Comparison of ENCODE assay signal across 14 cellular contexts in the genomic region with DNA sequence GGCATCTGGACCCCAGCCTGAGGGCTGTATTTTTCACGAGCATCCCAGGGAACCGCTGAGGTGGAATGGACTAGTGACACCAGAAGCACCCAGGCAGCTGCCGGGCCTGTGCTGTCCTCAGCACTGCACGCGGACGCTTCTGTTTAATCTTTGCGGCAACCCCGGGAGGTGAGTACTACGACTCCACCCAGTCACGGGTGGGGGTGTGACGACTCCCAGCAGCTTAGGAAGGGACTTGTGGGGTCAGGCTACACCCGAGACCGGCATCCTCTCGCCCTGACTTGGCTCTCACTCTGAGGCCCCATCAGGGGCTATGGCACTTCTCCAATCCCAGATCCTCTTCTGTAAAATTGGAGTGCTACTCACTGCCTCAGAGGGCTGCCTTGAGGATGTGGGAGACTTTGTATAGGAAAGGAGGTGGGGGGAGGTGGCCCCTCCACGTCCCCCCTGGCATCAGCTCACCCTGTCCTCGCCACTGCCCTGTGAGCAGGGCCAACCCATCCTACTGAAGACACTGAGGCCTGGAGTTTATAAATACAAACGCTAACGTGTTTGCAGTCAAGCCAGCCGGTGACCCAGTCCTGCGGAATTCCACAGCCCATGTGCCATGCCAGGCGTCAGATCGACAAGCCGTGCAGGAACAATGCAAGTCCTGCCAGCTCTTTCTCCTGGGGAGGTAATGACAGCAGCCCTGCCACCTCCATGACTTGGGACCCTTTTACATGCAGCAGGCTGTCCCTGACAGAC. TPM values are rescaled to one million over a fixed set of nuclear protein-coding genes. Genes with fewer than 3 reads are reported as not detected.
A peak's percentile ranks its signal among the peaks of the same experiment; 100 is the strongest.
DNase-seq lines count a peak whose midpoint lies in the region; ATAC-seq, FAIRE-seq and TF ChIP-seq lines count a peak whose summit lies in the region.
"Had no signal": no experiment of that assay in that cellular context is flagged by ENCODE, and none has a peak within 500 bp of the region (broad histone marks: within the 10 kb centered on the region; RNA-seq: fewer than 3 reads in every experiment).

No MANE protein-coding gene starts in this region.

- ATAC-seq in GM21529 (IDR thresholded peaks at IDR 0.05; ENCODE audit: unreplicated experiment) (no peak), HG03097 (IDR thresholded peaks at IDR 0.05; ENCODE audit: low FRiP score, unreplicated experiment) (no peak)
- ATAC-seq: activated T-cell treated with anti-CD3 and anti-CD28 coated beads, Interleukin-2, amount 50 U/mL, for 4 hours had no signal

- DNase-seq in A172 (ENCODE audit: low spot score) (peak; percentile 19), ELR (ENCODE audit: low read depth) (peak; percentile 6), choroid plexus epithelial cell (ENCODE audit: low read depth) (peak; percentile 60), hepatocyte (ENCODE audit: low spot score) (peak; percentile 43), small intestine (no peak), SHP77 treated with DMSO at 0.1 percent for 48 hours (lab: John Stamatoyannopoulos, UW) (no peak)
- DNase-seq: activated CD4-positive, alpha-beta T cell treated with anti-CD3 and anti-CD28 coated beads for 4 hours; activated T-cell treated with anti-CD3 and anti-CD28 coated beads, Interleukin-2, amount 50 U/mL, for 4 hours; aorta; mammary epithelial cell; NCI-H2107; nucleus accumbens had no signal

- no peaks in the 10 kb centered on the region for H3K36me3 ChIP-seq in hepatocyte (replicated peaks; ENCODE audit: insufficient read depth, low read depth)
- no peaks in the 10 kb centered on the region for H3K36me3 ChIP-seq in small intestine (ENCODE audit: control insufficient read depth in 2 of 2, insufficient read depth in 2 of 2, low read length in 2 of 2)

- WGBS in hepatocyte (ENCODE audit: low lambda C conversion rate, missing lambda C conversion rate): 59% methylated on average over 23 of the region's 23 CpGs
- WGBS in small intestine, 3 donors: 53 to 78% (median 75%) methylated on average over 23 of the region's 23 CpGs

- no peaks in the 10 kb centered on the region for H3K79me2 ChIP-seq in hepatocyte

- no peak overlapping the region for H2AFZ ChIP-seq in hepatocyte

- peak overlapping the region; percentile 35 for H3K4me2 ChIP-seq in hepatocyte

- FAIRE-seq in small intestine (lab: Jason Lieb, UNC): no peak

- H3K4me3 ChIP-seq in choroid plexus epithelial cell (ENCODE audit: low read depth, low read length) (no peak overlapping the region), hepatocyte (no peak overlapping the region), small intestine (ENCODE audit: low read depth in 1 of 2, low read length in 2 of 2) (no peak overlapping the region)

- H3K27ac ChIP-seq in hepatocyte: peak overlapping the region; percentile 40
- no peak overlapping the region for H3K27ac ChIP-seq in small intestine (ENCODE audit: low read depth in 1 of 2, low read length in 1 of 2)

- no peaks in the 10 kb centered on the region for H4K20me1 ChIP-seq in hepatocyte (ENCODE audit: insufficient read depth, poor library complexity, severe bottlenecking)

- H3K9me3 ChIP-seq in hepatocyte (ENCODE audit: low read depth): no peaks in the 10 kb centered on the region
- H3K9me3 ChIP-seq in small intestine (ENCODE audit: control insufficient read depth, low read depth): no peaks in the 10 kb centered on the region

- no peak for TF ChIP-seq CTCF in choroid plexus epithelial cell (conservative IDR thresholded peaks at IDR 0.05; ENCODE audit: low read depth, low read length)
- no peak for TF ChIP-seq CTCF in hepatocyte (IDR thresholded peaks at IDR 0.05; ENCODE audit: poor library complexity)

- H3K4me1 ChIP-seq in hepatocyte (ENCODE audit: insufficient read depth) (peaks cover 13% of the 10 kb centered on the region), small intestine (ENCODE audit: control insufficient read depth in 2 of 2, insufficient read depth in 1 of 2, low read depth in 1 of 2, low read length in 1 of 2) (no peaks in the 10 kb centered on the region)

- H3K27me3 ChIP-seq in hepatocyte (no peaks in the 10 kb centered on the region), small intestine (ENCODE audit: control insufficient read depth in 2 of 2, insufficient read depth in 2 of 2, low read length in 2 of 2) (no peaks in the 10 kb centered on the region)

- H3K9me2 ChIP-seq in hepatocyte (replicated peaks; ENCODE audit: insufficient read depth): no peaks in the 10 kb centered on the region

RNA-seq across cellular contexts. Expression of a gene that starts 44.4 kb away (rescaled TPM):
- 0.81 and 2.0 TPM in 2 replicates for total RNA-seq in A172 (2014; rRNA removed; shearing (Covaris generic))
- total RNA-seq in hepatocyte: 29.1 and 32.8 TPM in 2 replicates
- polyA plus RNA-seq in hepatocyte: 44.5 and 45.0 TPM in 2 replicates
- polyA plus RNA-seq in small intestine: 10 to 100 TPM; 11.1 to 16.1 (median 13.6) TPM

RNA-seq across cellular contexts. Expression of a gene that starts 45.2 kb away (rescaled TPM):
- 40.8 and 41.0 TPM in 2 replicates for total RNA-seq in A172 (2014; rRNA removed; shearing (Covaris generic))
- 21.4 and 28.1 TPM in 2 replicates for total RNA-seq in hepatocyte
- polyA plus RNA-seq in hepatocyte: 19.1 and 24.3 TPM in 2 replicates
- polyA plus RNA-seq in small intestine: 10 to 100 TPM; 12.3 to 19.8 (median 13.8) TPM

RNA-seq across cellular contexts. Expression of a gene that starts 45.4 kb away (rescaled TPM):
- 46.1 and 47.5 TPM in 2 replicates for total RNA-seq in A172 (2014; rRNA removed; shearing (Covaris generic))
- 46.5 and 49.5 TPM in 2 replicates for total RNA-seq in hepatocyte
- polyA plus RNA-seq in hepatocyte: 47.2 and 56.9 TPM in 2 replicates
- polyA plus RNA-seq in small intestine: 10 to 100 TPM; 43.0 to 66.9 (median 60.2) TPM

Comparison
In these comparisons a context has a peak if more than half of its experiments do, and no peak if none do; other contexts are left out.
1. DNase-seq: peak in A172 (single experiment), ELR (single experiment), choroid plexus epithelial cell (single experiment) and hepatocyte (single experiment); none in small intestine (single experiment) and SHP77 treated with DMSO at 0.1 percent for 48 hours (single experiment).